ENCODE assay signal across 33 cellular contexts in the genomic region with DNA sequence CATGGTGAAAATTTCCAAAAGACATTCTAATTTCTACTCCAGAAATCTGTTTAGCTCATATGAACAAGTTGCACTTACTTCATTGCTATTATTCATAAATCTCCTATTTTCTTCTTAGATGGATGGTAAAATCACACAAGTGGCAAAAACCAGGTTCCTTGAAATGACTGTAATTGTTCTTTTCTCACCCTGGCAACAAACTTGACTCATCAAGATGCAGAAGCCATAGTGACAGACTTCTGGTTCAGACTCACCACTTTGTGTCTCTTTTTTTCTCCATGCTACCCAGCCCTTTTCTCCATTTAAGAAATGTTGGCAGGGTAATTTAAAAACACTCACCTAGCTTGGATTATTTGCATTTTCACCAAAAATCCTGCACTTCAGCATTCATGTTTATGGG.
"Had no signal": no experiment of that assay in that cellular context is flagged by ENCODE, and none has a peak within 500 bp of the region (broad histone marks: within the 10 kb centered on the region; RNA-seq: fewer than 3 reads in every experiment).

No MANE protein-coding gene starts in this region.

- H3K9me3 Mint-ChIP-seq: activated CD4-positive, alpha-beta memory T cell treated with anti-CD3 and anti-CD28 coated beads for 36 hours; activated CD4-positive, alpha-beta T cell treated with anti-CD3 and anti-CD28 coated beads, Interleukin-2, amount 10 ng/mL, durations not matched to agents 7 days and 5 days; activated naive CD8-positive, alpha-beta T cell treated with anti-CD3 and anti-CD28 coated beads, Interleukin-2, amount 10 ng/mL, durations not matched to agents 7 days and 5 days; activated T-helper 1 cell treated with anti-CD3 and anti-CD28 coated beads, Interleukin-12 subunit alpha, Interleukin-12 subunit beta, Interleukin-2, Interleukin-4 antibody, amounts not matched to agents 30 ng/mL and 10 ng/mL and 1 ng/mL, durations not matched to agents 14 hours and 24 hours and 36 hours; T-helper 1 cell treated with Interleukin-12 subunit alpha and Interleukin-12 subunit beta and Interleukin-4 antibody, amounts not matched to agents 30 μg/mL and 1 μg/mL, for 36 hours; T-helper 2 cell treated with Interferon-gamma antibody and Interleukin-4, amounts not matched to agents 5 μg/mL and 100 μg/mL, for 36 hours had no signal

- H3K27ac Mint-ChIP-seq: activated CD4-positive, alpha-beta memory T cell treated with anti-CD3 and anti-CD28 coated beads for 36 hours; activated CD4-positive, alpha-beta T cell treated with anti-CD3 and anti-CD28 coated beads, Interleukin-2, amount 10 ng/mL, durations not matched to agents 7 days and 5 days; activated naive CD8-positive, alpha-beta T cell treated with anti-CD3 and anti-CD28 coated beads, Interleukin-2, amount 10 ng/mL, durations not matched to agents 7 days and 5 days; activated T-helper 1 cell treated with anti-CD3 and anti-CD28 coated beads, Interleukin-12 subunit alpha, Interleukin-12 subunit beta, Interleukin-2, Interleukin-4 antibody, amounts not matched to agents 30 ng/mL and 10 ng/mL and 1 ng/mL, durations not matched to agents 14 hours and 24 hours and 36 hours; T-helper 1 cell treated with Interleukin-12 subunit alpha and Interleukin-12 subunit beta and Interleukin-4 antibody, amounts not matched to agents 30 μg/mL and 1 μg/mL, for 36 hours; T-helper 2 cell treated with Interferon-gamma antibody and Interleukin-4, amounts not matched to agents 5 μg/mL and 100 μg/mL, for 36 hours had no signal

- ATAC-seq: body of pancreas, PC-3 had no signal

- H3K27me3 Mint-ChIP-seq: activated CD4-positive, alpha-beta memory T cell treated with anti-CD3 and anti-CD28 coated beads for 36 hours; activated CD4-positive, alpha-beta T cell treated with anti-CD3 and anti-CD28 coated beads, Interleukin-2, amount 10 ng/mL, durations not matched to agents 7 days and 5 days; activated naive CD8-positive, alpha-beta T cell treated with anti-CD3 and anti-CD28 coated beads, Interleukin-2, amount 10 ng/mL, durations not matched to agents 7 days and 5 days had no signal

- H3K4me1 Mint-ChIP-seq: activated CD4-positive, alpha-beta T cell treated with anti-CD3 and anti-CD28 coated beads, Interleukin-2, amount 10 ng/mL, durations not matched to agents 7 days and 5 days; activated naive CD8-positive, alpha-beta T cell treated with anti-CD3 and anti-CD28 coated beads, Interleukin-2, amount 10 ng/mL, durations not matched to agents 7 days and 5 days had no signal

- H3K4me3 ChIP-seq: adrenal gland, body of pancreas, breast epithelium, Peyer's patch, SJSA1 had no signal

- H3K36me3 ChIP-seq: adrenal gland, breast epithelium, SJSA1 had no signal

- DNase-seq: activated CD4-positive, alpha-beta memory T cell treated with anti-CD3 and anti-CD28 coated beads for 36 hours; activated CD4-positive, alpha-beta T cell treated with anti-CD3 and anti-CD28 coated beads, Interleukin-2, amount 10 ng/mL, durations not matched to agents 7 days and 5 days; activated effector memory CD4-positive, alpha-beta T cell treated with Interleukin-2 at 50 U/mL for 16 hours; activated naive CD4-positive, alpha-beta T cell treated with anti-CD3 and anti-CD28 coated beads, Interleukin-2, amount 50 U/mL, for 16 hours; activated naive CD8-positive, alpha-beta T cell treated with anti-CD3 and anti-CD28 coated beads, Interleukin-2, amount 10 ng/mL, durations not matched to agents 7 days and 5 days; activated T-cell treated with anti-CD3 and anti-CD28 coated beads, Interleukin-2, amount 50 U/mL, for 1 hour; adrenal gland; body of pancreas; MM.1S; MV-4-11; NCI-H1092; NCI-H1436 treated with DMSO at 0.1 percent for 48 hours; NCI-H187; NCI-H2029 treated with DMSO at 0.1 percent for 48 hours; NCI-H2107; NCI-H2171; NCI-H510A; NCI-H526; NCI-H748 treated with DMSO at 0.1 percent for 48 hours; NK-92 treated with Interleukin-12 subunit alpha and Interleukin-12 subunit beta, amount 100 ng/mL, for 24 hours; PC-3; Peyer's patch; RPMI8226; SHP77 treated with DMSO at 0.1 percent for 48 hours; SK-N-SH had no signal

- H3K4me1 ChIP-seq: adrenal gland, body of pancreas, breast epithelium, Peyer's patch, SJSA1 had no signal

- H3K27me3 ChIP-seq: adrenal gland, body of pancreas, breast epithelium, Peyer's patch, SJSA1 had no signal

- H3K9ac ChIP-seq: KMS-11, SK-N-SH had no signal

- H3K36me3 Mint-ChIP-seq: activated CD4-positive, alpha-beta memory T cell treated with anti-CD3 and anti-CD28 coated beads for 36 hours had no signal

- H3K27ac ChIP-seq: adrenal gland, body of pancreas, breast epithelium, KMS-11, Peyer's patch, SJSA1 had no signal

- H3K4me3 Mint-ChIP-seq: activated CD4-positive, alpha-beta memory T cell treated with anti-CD3 and anti-CD28 coated beads for 36 hours; activated CD4-positive, alpha-beta T cell treated with anti-CD3 and anti-CD28 coated beads, Interleukin-2, amount 10 ng/mL, durations not matched to agents 7 days and 5 days; activated naive CD8-positive, alpha-beta T cell treated with anti-CD3 and anti-CD28 coated beads, Interleukin-2, amount 10 ng/mL, durations not matched to agents 7 days and 5 days; activated T-helper 1 cell treated with anti-CD3 and anti-CD28 coated beads, Interleukin-12 subunit alpha, Interleukin-12 subunit beta, Interleukin-2, Interleukin-4 antibody, amounts not matched to agents 30 ng/mL and 10 ng/mL and 1 ng/mL, durations not matched to agents 14 hours and 24 hours and 36 hours; T-helper 1 cell treated with Interleukin-12 subunit alpha and Interleukin-12 subunit beta and Interleukin-4 antibody, amounts not matched to agents 30 μg/mL and 1 μg/mL, for 36 hours; T-helper 2 cell treated with Interferon-gamma antibody and Interleukin-4, amounts not matched to agents 5 μg/mL and 100 μg/mL, for 36 hours had no signal

- H3K4me2 ChIP-seq: KMS-11, SK-N-SH had no signal

- H3K9me3 ChIP-seq: adrenal gland, body of pancreas, breast epithelium, Peyer's patch, SJSA1, SK-N-SH had no signal

- FAIRE-seq: astrocyte, TTC549 had no signal
